17 cellular contexts compared by ENCODE assay signal in the genomic region with DNA sequence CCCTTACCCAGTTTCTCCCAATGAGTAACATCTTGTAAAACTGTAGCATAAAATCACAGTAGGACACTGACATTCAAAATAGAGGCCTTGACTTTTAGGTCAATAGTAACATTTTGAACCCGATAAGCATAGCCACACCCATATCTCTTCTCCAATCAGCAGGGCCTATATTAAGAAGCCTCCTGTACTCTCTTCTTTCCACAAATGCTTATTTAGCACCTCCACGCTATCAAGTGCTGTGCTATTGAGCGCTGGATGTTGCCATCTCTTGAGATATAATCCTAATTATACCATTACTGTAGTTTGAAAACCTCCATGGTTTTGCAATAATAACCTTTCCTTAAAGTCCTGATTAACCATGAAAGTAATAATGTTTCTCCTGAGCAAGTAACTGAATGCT. TPM values are rescaled to one million over a fixed set of nuclear protein-coding genes. Genes with fewer than 3 reads are reported as not detected.
DNase-seq lines count a peak whose midpoint lies in the region; ATAC-seq and TF ChIP-seq lines count a peak whose summit lies in the region.
"Had no signal": no experiment of that assay in that cellular context is flagged by ENCODE, and none has a peak within 500 bp of the region (broad histone marks: within the 10 kb centered on the region; RNA-seq: fewer than 3 reads in every experiment).

No MANE protein-coding gene starts in this region.

- TF ChIP-seq CTCF in heart right ventricle (IDR thresholded peaks at IDR 0.05) (no peak), left ventricle myocardium inferior (IDR thresholded peaks at IDR 0.05; ENCODE audit: borderline replicate concordance) (no peak), thyroid gland (IDR thresholded peaks at IDR 0.05) (no peak)

- H3K4me1 ChIP-seq in heart right ventricle = peaks cover 0 to 7% (median 0%) of the 10 kb centered on the region in 9 donors
- H3K4me1 ChIP-seq in left ventricle myocardium inferior = peaks cover 14% of the 10 kb centered on the region
- peaks cover 51 to 55% of the 10 kb centered on the region in 2 donors for H3K4me1 ChIP-seq in thyroid gland
- H3K4me1 ChIP-seq: A549; BLaER1 treated with 17β-estradiol and CSF1 and Interleukin-3, amounts not matched to agents 10 nM and 100 nM; Caco-2 had no signal

- H3K9me3 ChIP-seq in heart right ventricle = no peaks in the 10 kb centered on the region
- H3K9me3 ChIP-seq in left ventricle myocardium inferior (replicated peaks) = no peaks in the 10 kb centered on the region
- H3K9me3 ChIP-seq in thyroid gland = no peaks in the 10 kb centered on the region
- H3K9me3 ChIP-seq: A549; BLaER1 treated with 17β-estradiol and CSF1 and Interleukin-3, amounts not matched to agents 10 nM and 100 nM; Caco-2 had no signal

- H3K4me3 ChIP-seq in heart right ventricle = no peak overlapping the region
- no peak overlapping the region for H3K4me3 ChIP-seq in left ventricle myocardium inferior
- no peak overlapping the region for H3K4me3 ChIP-seq in thyroid gland (replicated peaks in 1 of 3)
- H3K4me3 ChIP-seq: A549; BLaER1 treated with 17β-estradiol and CSF1 and Interleukin-3, amounts not matched to agents 10 nM and 100 nM had no signal

- H3K27ac ChIP-seq in heart right ventricle (no peak overlapping the region), left ventricle myocardium inferior (replicated peaks) (no peak overlapping the region), thyroid gland (peak overlapping the region; percentile 68 to 95 (median 73))
- H3K27ac ChIP-seq: 22Rv1; A549; BLaER1 treated with 17β-estradiol and CSF1 and Interleukin-3, amounts not matched to agents 10 nM and 100 nM; C4-2B had no signal

- no peak for DNase-seq in Right ventricle myocardium inferior (ENCODE audit: missing footprints)
- DNase-seq in heart right ventricle = no peak
- DNase-seq in left ventricle myocardium superior = no peak
- no peak for DNase-seq in left ventricle myocardium inferior
- DNase-seq in thyroid gland = no peak
- no peak for DNase-seq in cerebellar cortex (ENCODE audit: low spot score)
- DNase-seq: AML-193; Caco-2; Calu3; CD4-positive, alpha-beta T cell; CD8-positive, alpha-beta T cell; DMS79 treated with DMSO at 0.1 percent for 48 hours; GF-D8 had no signal

- 62% methylated on average over 3 of the region's 3 CpGs for WGBS in heart right ventricle, 2 donors
- 62 to 78% methylated on average over 3 of the region's 3 CpGs for WGBS in thyroid gland, 2 donors

- intact Hi-C loops in Right ventricle myocardium inferior (cut with DNase I) (no loop called here), heart right ventricle (cut with DNase I) (no loop called here), left ventricle myocardium superior (cut with micrococcal nuclease) (no loop called here), left ventricle myocardium inferior (cut with micrococcal nuclease) (no loop called here), thyroid gland (cut with DNase I) (no loop called here)

- H3K36me3 ChIP-seq in heart right ventricle (no peaks in the 10 kb centered on the region), left ventricle myocardium inferior (no peaks in the 10 kb centered on the region), thyroid gland (peaks cover 4% of the 10 kb centered on the region in 2 donors)
- H3K36me3 ChIP-seq: BLaER1 treated with 17β-estradiol and CSF1 and Interleukin-3, amounts not matched to agents 10 nM and 100 nM had no signal

- H3K27me3 ChIP-seq in heart right ventricle (no peaks in the 10 kb centered on the region), left ventricle myocardium inferior (ENCODE audit: low read depth) (no peaks in the 10 kb centered on the region), thyroid gland (no peaks in the 10 kb centered on the region)
- H3K27me3 ChIP-seq: BLaER1 treated with 17β-estradiol and CSF1 and Interleukin-3, amounts not matched to agents 10 nM and 100 nM had no signal

- no peak for TF ChIP-seq POLR2A in thyroid gland (IDR thresholded peaks at IDR 0.05)

- peak; percentile 65 for ATAC-seq in Right ventricle myocardium inferior
- ATAC-seq in heart right ventricle = no peak
- ATAC-seq in left ventricle myocardium superior = peak; percentile 48
- ATAC-seq: A549; CD8-positive, alpha-beta T cell had no signal

RNA-seq across cellular contexts. Expression of gene CBLL1, which starts 40.1 kb away (rescaled TPM):
- total RNA-seq in Right ventricle myocardium inferior (20.5 TPM), heart right ventricle (10 to 100 TPM; 18.3 to 31.3 (median 23.1) TPM), left ventricle myocardium superior (24.8 TPM), left ventricle myocardium inferior (21.6 TPM), thyroid gland (10 to 100 TPM; 27.0 to 41.6 (median 33.5) TPM)
- polyA plus RNA-seq in heart right ventricle = 1 to 10 TPM; 4.6 to 5.8 TPM

RNA-seq across cellular contexts. Expression of gene SLC26A4, which starts 43.2 kb away (rescaled TPM):
- total RNA-seq in Right ventricle myocardium inferior (0.27 TPM), heart right ventricle (1 to 10 TPM in 2 of 10 donors, under 1 TPM in 8; 0.15 to 1.2 (median 0.72) TPM), left ventricle myocardium superior (0.40 TPM), left ventricle myocardium inferior (0.41 TPM), thyroid gland (100 to 1,000 TPM; 193 to 299 (median 254) TPM)
- polyA plus RNA-seq in heart right ventricle = under 1 TPM; 0.23 to 0.73 TPM
- total RNA-seq: Caco-2; CD4-positive, alpha-beta T cell had no signal

Comparison
In these comparisons a context has a peak if more than half of its experiments do, and no peak if none do; other contexts are left out.
1. ATAC-seq: peak in Right ventricle myocardium inferior (single experiment) and left ventricle myocardium superior (single experiment); none in heart right ventricle (0 of 8).
2. H3K27ac ChIP-seq: peak in thyroid gland (3 of 3); none in heart right ventricle (0 of 10) and left ventricle myocardium inferior (single experiment).
3. RNA of gene SLC26A4, which starts 43.2 kb away (total RNA-seq): 193 to 299 TPM in thyroid gland; 0.15 to 1.2 TPM in heart right ventricle, 0.41 TPM in left ventricle myocardium inferior (single experiment), 0.40 TPM in left ventricle myocardium superior (single experiment) and 0.27 TPM in Right ventricle myocardium inferior (single experiment); every median in the first group is over 10 times any median in the second.